19 cellular contexts compared by ENCODE assay signal in genomic region chr6:38588631-38589366, GRCh38. TPM values are rescaled to one million over a fixed set of nuclear protein-coding genes. Genes with fewer than 3 reads are reported as not detected.
DNase-seq lines count a peak whose midpoint lies in the region; ATAC-seq, FAIRE-seq and TF ChIP-seq lines count a peak whose summit lies in the region.
"Had no signal": no experiment of that assay in that cellular context is flagged by ENCODE, and none has a peak within 500 bp of the region (broad histone marks: within the 10 kb centered on the region; RNA-seq: fewer than 3 reads in every experiment).

No MANE protein-coding gene starts in this region.

- H3K23ac ChIP-seq in trophoblast cell (ENCODE audit: low read length) = no peak overlapping the region

- H3K9ac ChIP-seq in trophoblast cell (ENCODE audit: low read length) = no peak overlapping the region

- H3K36me3 ChIP-seq in trophoblast cell (ENCODE audit: control insufficient read depth in 1 of 2, insufficient read depth in 2 of 2, low read length in 2 of 2) = no peaks in the 10 kb centered on the region
- H3K36me3 ChIP-seq: colonic mucosa, prostate gland had no signal

- no CpG with 5 or more reads among the region's 2 CpGs for WGBS in trophoblast cell (ENCODE audit: extremely low coverage, insufficient coverage, insufficient read length)

- ATAC-seq in esophagus mucosa (peak; percentile 67), HG02938 (IDR thresholded peaks at IDR 0.05; ENCODE audit: unreplicated experiment) (no peak)
- ATAC-seq: activated T-cell treated with anti-CD3 and anti-CD28 coated beads, Interleukin-2, amount 50 U/mL, for 4 hours; lower lobe of right lung; naive thymus-derived CD4-positive, alpha-beta T cell had no signal

- DNase-seq in GM12891 (ENCODE audit: insufficient read length, low spot score) (no peak), NB4 (ENCODE audit: low read depth) (peak; percentile 5), trophoblast cell (peak; percentile 36 to 89), amygdala (lab: John Stamatoyannopoulos, UW) (no peak)
- no peak for DNase-seq in activated CD4-positive, alpha-beta T cell treated with anti-CD3 and anti-CD28 coated beads for 48 hours
- no peak for DNase-seq in activated CD8-positive, alpha-beta memory T cell treated with anti-CD3 and anti-CD28 coated beads for 24 hours
- DNase-seq: activated CD4-positive, alpha-beta T cell treated with anti-CD3 and anti-CD28 coated beads, Interleukin-2, amount 10 ng/mL, durations not matched to agents 7 days and 5 days; activated T-cell treated with anti-CD3 and anti-CD28 coated beads, Interleukin-2, amount 50 U/mL, for 4 hours; CD4-positive, CD25-positive, alpha-beta regulatory T cell; colonic mucosa; lower lobe of right lung; MV-4-11; naive thymus-derived CD4-positive, alpha-beta T cell had no signal

- H2AFZ ChIP-seq in trophoblast cell (ENCODE audit: insufficient read depth, low read length, poor library complexity) = no peak overlapping the region

- no peak overlapping the region for H3K4ac ChIP-seq in trophoblast cell (ENCODE audit: low read depth, low read length)

- FAIRE-seq in GM12891 (lab: Jason Lieb, UNC) = peak; percentile 41
- FAIRE-seq: endothelial cell of umbilical vein had no signal

- H3K79me2 ChIP-seq in trophoblast cell (ENCODE audit: control insufficient read depth, insufficient read depth, low read length, poor library complexity) = no peaks in the 10 kb centered on the region

- H3K79me1 ChIP-seq in trophoblast cell (ENCODE audit: low read length) = no peaks in the 10 kb centered on the region

- no peak overlapping the region for H4K12ac ChIP-seq in trophoblast cell (ENCODE audit: low read depth, low read length)

- H2BK12ac ChIP-seq in trophoblast cell (ENCODE audit: low read length) = no peak overlapping the region

- H3K14ac ChIP-seq in trophoblast cell (ENCODE audit: low read length) = no peak overlapping the region

- H2AK5ac ChIP-seq in trophoblast cell (ENCODE audit: low read length) = no peak overlapping the region

- no peak overlapping the region for H3K18ac ChIP-seq in trophoblast cell (ENCODE audit: low read length)

- H4K91ac ChIP-seq in trophoblast cell (ENCODE audit: low read depth, low read length) = no peak overlapping the region

- H2BK5ac ChIP-seq in trophoblast cell (ENCODE audit: low read depth, low read length, poor library complexity) = no peak overlapping the region

- no peak overlapping the region for H4K8ac ChIP-seq in trophoblast cell (ENCODE audit: low read depth, low read length)

- H3K9me3 ChIP-seq in trophoblast cell (ENCODE audit: insufficient read depth, low read depth, low read length) = no peaks in the 10 kb centered on the region
- H3K9me3 ChIP-seq: colonic mucosa, lower lobe of right lung, prostate gland, SJSA1, suprapubic skin had no signal

- no peak for TF ChIP-seq POLR2A in GM12891 (IDR thresholded peaks at IDR 0.05; ENCODE audit: low read depth, low read length)
- no peak for TF ChIP-seq POLR2A in NB4 (IDR thresholded peaks at IDR 0.05; ENCODE audit: extremely low read depth, insufficient read length)

- no peak overlapping the region for H3K27ac ChIP-seq in trophoblast cell (ENCODE audit: low read depth, low read length)
- H3K27ac ChIP-seq: colonic mucosa, lower lobe of right lung, prostate gland, SJSA1, suprapubic skin had no signal

- no peaks in the 10 kb centered on the region for H3K4me1 ChIP-seq in trophoblast cell (ENCODE audit: control insufficient read depth in 1 of 2, insufficient read depth in 2 of 2, low read length in 2 of 2)
- H3K4me1 ChIP-seq: colonic mucosa, lower lobe of right lung, prostate gland, SJSA1, suprapubic skin had no signal

- no peak overlapping the region for H2BK120ac ChIP-seq in trophoblast cell (ENCODE audit: insufficient read depth, low read length, poor library complexity)

- H3K4me2 ChIP-seq in trophoblast cell (ENCODE audit: low read length) = no peak overlapping the region

- no peaks in the 10 kb centered on the region for H3K27me3 ChIP-seq in trophoblast cell (ENCODE audit: insufficient read depth, low read length)
- H3K27me3 ChIP-seq: colonic mucosa, SJSA1, suprapubic skin had no signal

- H3K4me3 ChIP-seq in NB4 (ENCODE audit: low read depth, low read length) (no peak overlapping the region), trophoblast cell (ENCODE audit: low read depth, low read length) (no peak overlapping the region)
- H3K4me3 ChIP-seq: colonic mucosa, lower lobe of right lung, prostate gland, SJSA1, suprapubic skin had no signal

- no peak for TF ChIP-seq CTCF in NB4 (IDR thresholded peaks at IDR 0.05; ENCODE audit: low read depth, low read length)

TF ChIP-seq in GM12891, 5 proteins besides CTCF, POLR2A, EP300 and RAD21:
- TF ChIP-seq PAX5 (IDR thresholded peaks at IDR 0.05; ENCODE audit: insufficient read depth, low read length, severe bottlenecking) = no peak
- no peak for TF ChIP-seq POU2F2 (IDR thresholded peaks at IDR 0.05; ENCODE audit: low read depth, low read length)
- no peak for TF ChIP-seq SPI1 (IDR thresholded peaks at IDR 0.05; ENCODE audit: low read depth, low read length)
- no peak for TF ChIP-seq POLR2AphosphoS5 (IDR thresholded peaks at IDR 0.05; ENCODE audit: low read depth, low read length)
- no peak for TF ChIP-seq TAF1 (IDR thresholded peaks at IDR 0.05; ENCODE audit: low read depth, low read length)

RNA-seq across cellular contexts. Expression of gene BTBD9, which starts 50.9 kb away (rescaled TPM):
- polyA plus RNA-seq in GM12891 (2012; ENCODE audit: low read depth, missing spikeins) = 2.4 TPM
- 13.4 TPM for total RNA-seq in esophagus mucosa
- 4.3 and 4.6 TPM in 2 replicates for polyA plus RNA-seq in trophoblast cell (2013)

Comparison
In these comparisons a context has a peak if more than half of its experiments do, and no peak if none do; other contexts are left out.
1. DNase-seq: peak in NB4 (single experiment) and trophoblast cell (2 of 2); none in GM12891 (single experiment), amygdala (0 of 56), activated CD4-positive, alpha-beta T cell treated with anti-CD3 and anti-CD28 coated beads for 48 hours (single experiment) and activated CD8-positive, alpha-beta memory T cell treated with anti-CD3 and anti-CD28 coated beads for 24 hours (single experiment).